8 cellular contexts compared by ENCODE assay signal in the genomic region with DNA sequence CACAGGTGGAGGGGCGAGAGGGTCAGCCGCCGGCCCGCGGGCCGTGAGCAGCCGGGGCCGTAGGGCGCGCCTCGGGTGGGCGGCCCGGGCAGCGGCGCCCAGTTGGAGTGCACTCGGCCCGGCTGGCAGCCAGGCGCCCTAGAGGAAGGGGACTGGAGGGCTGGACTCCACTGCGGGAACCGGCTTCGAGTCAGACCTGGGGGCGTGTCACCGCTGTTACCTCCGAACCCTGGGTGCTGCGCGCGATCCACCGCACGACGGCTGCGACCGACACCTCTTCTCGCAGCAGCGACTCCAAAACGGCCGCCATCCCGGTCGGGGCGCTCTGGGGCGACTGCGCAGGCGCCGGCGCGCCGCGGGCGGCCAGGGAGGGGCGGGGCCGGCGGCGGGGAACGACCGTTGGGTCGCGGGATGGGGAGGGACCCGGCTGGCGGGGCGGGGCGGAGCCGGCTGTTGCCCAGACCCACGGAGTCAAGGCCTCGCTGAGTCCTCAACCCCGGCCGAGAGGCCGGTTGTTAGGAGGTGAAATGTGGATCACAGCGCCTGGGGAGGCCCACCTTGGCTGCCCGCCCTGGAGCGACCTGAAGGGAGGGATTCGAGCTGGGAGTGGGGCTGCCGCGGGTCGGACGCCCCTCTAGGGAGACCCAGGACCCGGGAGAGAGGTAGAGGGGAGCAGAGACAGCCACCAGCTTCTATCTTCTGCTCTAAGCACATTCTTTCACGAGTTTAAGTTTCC. TPM values are rescaled to one million over a fixed set of nuclear protein-coding genes. Genes with fewer than 3 reads are reported as not detected.
DNase-seq lines count a peak whose midpoint lies in the region; ATAC-seq and TF ChIP-seq lines count a peak whose summit lies in the region.

A gene with protein sequence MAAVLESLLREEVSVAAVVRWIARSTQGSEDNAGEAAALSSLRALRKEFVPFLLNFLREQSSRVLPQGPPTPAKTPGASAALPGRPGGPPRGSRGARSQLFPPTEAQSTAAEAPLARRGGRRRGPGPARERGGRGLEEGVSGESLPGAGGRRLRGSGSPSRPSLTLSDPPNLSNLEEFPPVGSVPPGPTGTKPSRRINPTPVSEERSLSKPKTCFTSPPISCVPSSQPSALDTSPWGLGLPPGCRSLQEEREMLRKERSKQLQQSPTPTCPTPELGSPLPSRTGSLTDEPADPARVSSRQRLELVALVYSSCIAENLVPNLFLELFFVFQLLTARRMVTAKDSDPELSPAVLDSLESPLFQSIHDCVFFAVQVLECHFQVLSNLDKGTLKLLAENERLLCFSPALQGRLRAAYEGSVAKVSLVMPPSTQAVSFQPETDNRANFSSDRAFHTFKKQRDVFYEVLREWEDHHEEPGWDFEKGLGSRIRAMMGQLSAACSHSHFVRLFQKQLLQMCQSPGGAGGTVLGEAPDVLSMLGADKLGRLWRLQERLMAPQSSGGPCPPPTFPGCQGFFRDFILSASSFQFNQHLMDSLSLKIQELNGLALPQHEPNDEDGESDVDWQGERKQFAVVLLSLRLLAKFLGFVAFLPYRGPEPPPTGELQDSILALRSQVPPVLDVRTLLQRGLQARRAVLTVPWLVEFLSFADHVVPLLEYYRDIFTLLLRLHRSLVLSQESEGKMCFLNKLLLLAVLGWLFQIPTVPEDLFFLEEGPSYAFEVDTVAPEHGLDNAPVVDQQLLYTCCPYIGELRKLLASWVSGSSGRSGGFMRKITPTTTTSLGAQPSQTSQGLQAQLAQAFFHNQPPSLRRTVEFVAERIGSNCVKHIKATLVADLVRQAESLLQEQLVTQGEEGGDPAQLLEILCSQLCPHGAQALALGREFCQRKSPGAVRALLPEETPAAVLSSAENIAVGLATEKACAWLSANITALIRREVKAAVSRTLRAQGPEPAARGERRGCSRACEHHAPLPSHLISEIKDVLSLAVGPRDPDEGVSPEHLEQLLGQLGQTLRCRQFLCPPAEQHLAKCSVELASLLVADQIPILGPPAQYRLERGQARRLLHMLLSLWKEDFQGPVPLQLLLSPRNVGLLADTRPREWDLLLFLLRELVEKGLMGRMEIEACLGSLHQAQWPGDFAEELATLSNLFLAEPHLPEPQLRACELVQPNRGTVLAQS (minus strand): TSS at position 336 of the 736 bp plus-strand sequence. CDS start 26 bp downstream, at position 310.

- no peak for TF ChIP-seq CTCF in Calu3 (IDR thresholded peaks at IDR 0.05; ENCODE audit: unreplicated experiment)
- no peak for TF ChIP-seq CTCF in Panc1 (IDR thresholded peaks at IDR 0.05)

- peak within 1 kb of the TSS; percentile 87 for H3K27ac ChIP-seq in Panc1 (ENCODE audit: low read length)
- peak within 1 kb of the TSS; percentile 88 for H3K27ac ChIP-seq in muscle layer of colon (ENCODE audit: low read depth, low read length)

- H3K4me3 Mint-ChIP-seq in Calu3 (ENCODE audit: low read depth, unreplicated experiment), result peak within 1 kb of the TSS; percentile 62
- H3K4me3 Mint-ChIP-seq in activated T-cell treated with anti-CD3 and anti-CD28 coated beads, Interleukin-2, amount 50 U/mL, for 24 hours, result peak within 1 kb of the TSS; percentile 81

- H3K36me3 ChIP-seq in Panc1 (ENCODE audit: control insufficient read depth, insufficient read depth, low read length), result no peaks in the 10 kb centered on the region
- peaks cover 30% of the 10 kb centered on the region for H3K36me3 ChIP-seq in muscle layer of colon (ENCODE audit: insufficient read depth, low read length)

- no peaks in the 10 kb centered on the region for H3K4me1 Mint-ChIP-seq in Calu3 (ENCODE audit: low read depth, unreplicated experiment)
- H3K4me1 Mint-ChIP-seq in activated T-cell treated with anti-CD3 and anti-CD28 coated beads, Interleukin-2, amount 50 U/mL, for 24 hours (ENCODE audit: low read depth), result peaks cover 13% of the 10 kb centered on the region

- peak; percentile 75 for ATAC-seq in GM21447 (IDR thresholded peaks at IDR 0.05; ENCODE audit: unreplicated experiment)
- peak; percentile 96 for ATAC-seq in Panc1
- peak; percentile 95 for ATAC-seq in esophagus mucosa

- no peak within 1 kb of the TSS for H3K27ac Mint-ChIP-seq in Calu3 (ENCODE audit: unreplicated experiment)
- peak within 1 kb of the TSS; percentile 86 for H3K27ac Mint-ChIP-seq in activated T-cell treated with anti-CD3 and anti-CD28 coated beads, Interleukin-2, amount 50 U/mL, for 24 hours

- CTCF ChIA-PET in Calu3 (lab: Charles Lee) (interaction anchor here (0.7 to 1.1 kb wide), 2 partner anchors 187 to 466 kb away, joined by 3 read pairs; no protein-coding TSS in a partner anchor), Panc1 (lab: Charles Lee) (interaction anchor here (0.5 to 1.4 kb wide), 3 partner anchors 141 to 549 kb away, joined by 3 to 11 read pairs (median 4); no protein-coding TSS in a partner anchor)

- in situ Hi-C loops in Panc1 (cut with HindIII; ENCODE audit: low pct_unique_long_range_greater_than_20kb, low sequenced_read_pairs), result no loop called here

- H3K9me3 ChIP-seq in Panc1 (ENCODE audit: control insufficient read depth, insufficient read depth, low read depth, low read length) (no peaks in the 10 kb centered on the region), muscle layer of colon (ENCODE audit: low read length) (no peaks in the 10 kb centered on the region)

- no peaks in the 10 kb centered on the region for H3K27me3 ChIP-seq in Panc1 (ENCODE audit: control insufficient read depth, insufficient read depth, low read length)
- H3K27me3 ChIP-seq in muscle layer of colon (ENCODE audit: control insufficient read depth in 1 of 2, insufficient read depth in 2 of 2, low read length in 2 of 2), result no peaks in the 10 kb centered on the region

- H3K27me3 Mint-ChIP-seq in Calu3 (ENCODE audit: unreplicated experiment), result no peaks in the 10 kb centered on the region
- no peaks in the 10 kb centered on the region for H3K27me3 Mint-ChIP-seq in activated T-cell treated with anti-CD3 and anti-CD28 coated beads, Interleukin-2, amount 50 U/mL, for 24 hours

- intact Hi-C loops in Calu3 (cut with micrococcal nuclease; ENCODE audit: unreplicated experiment) (loop anchor here (2.0 kb wide), 1 partner anchor 190 kb away; no protein-coding TSS in a partner anchor), Panc1 (cut with micrococcal nuclease; ENCODE audit: unreplicated experiment) (no loop called here)

- DNase-seq in Calu3 (peak; percentile 87), HuH-7 (ENCODE audit: low spot score) (peak; percentile 96), Panc1 (ENCODE audit: low read depth, low spot score) (peak; percentile 41)
- DNase-seq in activated T-cell treated with anti-CD3 and anti-CD28 coated beads, Interleukin-2, amount 50 U/mL, for 24 hours, result peak; percentile 98
- DNase-seq in stimulated activated CD8-positive, alpha-beta memory T cell treated with anti-CD3 and anti-CD28 coated beads, Interleukin-4, amount 100 ng/mL, for 48 hours, result peak; percentile 96

- peaks cover 7% of the 10 kb centered on the region for H3K36me3 Mint-ChIP-seq in Calu3 (ENCODE audit: insufficient read depth, unreplicated experiment)
- peaks cover 37% of the 10 kb centered on the region for H3K36me3 Mint-ChIP-seq in activated T-cell treated with anti-CD3 and anti-CD28 coated beads, Interleukin-2, amount 50 U/mL, for 24 hours (ENCODE audit: low read depth)

- H3K4me1 ChIP-seq in Panc1 (ENCODE audit: control insufficient read depth, insufficient read depth, low read length), result 0 out of 2 replicates have a peak, but pooled peaks cover 11% of the 10 kb centered on the region
- H3K4me1 ChIP-seq in muscle layer of colon (ENCODE audit: insufficient read depth, low read length), result peaks cover 21% of the 10 kb centered on the region

- H3K9me3 Mint-ChIP-seq in Calu3 (ENCODE audit: low read depth, unreplicated experiment), result no peaks in the 10 kb centered on the region
- no peaks in the 10 kb centered on the region for H3K9me3 Mint-ChIP-seq in activated T-cell treated with anti-CD3 and anti-CD28 coated beads, Interleukin-2, amount 50 U/mL, for 24 hours

- POLR2A ChIA-PET in Panc1 (lab: Charles Lee), result interaction anchor here (1.1 kb wide), 1 partner anchor 398 kb away, joined by 3 read pairs; no protein-coding TSS in a partner anchor

- H3K9ac ChIP-seq in muscle layer of colon (ENCODE audit: low read length), result peak within 1 kb of the TSS; percentile 61

- BruUV-seq in Calu3 (replicated peaks; lab: Mats Ljungman, UMichigan), result no TSS peak
- no TSS peak for BruUV-seq in Panc1 (replicated peaks; lab: Mats Ljungman, UMichigan)

- H3K4me3 ChIP-seq in Panc1 (ENCODE audit: low read depth in 2 of 2, low read length in 2 of 2), result peak within 1 kb of the TSS; percentile 77 to 78
- peak within 1 kb of the TSS; percentile 53 to 73 for H3K4me3 ChIP-seq in muscle layer of colon (ENCODE audit: low read depth in 1 of 2, low read length in 2 of 2)

RNA-seq across cellular contexts. Expression of the gene that starts here (rescaled TPM):
- total RNA-seq in Calu3 (2022) (11.3 TPM in 2 replicates), Panc1 (2021; ENCODE audit: unreplicated experiment) (41.1 TPM), esophagus mucosa (7.3 TPM)
- polyA plus RNA-seq in Panc1 (2012; ENCODE audit: insufficient read length), result 17.8 TPM

Comparison
In these comparisons a context has a peak if more than half of its experiments do, and no peak if none do; other contexts are left out.
1. Peak in every context shown above with its lines: DNase-seq, ATAC-seq, H3K4me3 ChIP-seq and H3K27ac ChIP-seq.
2. DNase-seq: peak in every context shown above with its lines; median percentile 98 in activated T-cell treated with anti-CD3 and anti-CD28 coated beads, Interleukin-2, amount 50 U/mL, for 24 hours; 96 in HuH-7; 96 in stimulated activated CD8-positive, alpha-beta memory T cell treated with anti-CD3 and anti-CD28 coated beads, Interleukin-4, amount 100 ng/mL, for 48 hours; 87 in Calu3; 41 in Panc1.